ENCODE assay signal across 8 cellular contexts in genomic region chr2:10124538-10125045, GRCh38. TPM values are rescaled to one million over a fixed set of nuclear protein-coding genes. Genes with fewer than 3 reads are reported as not detected.
DNase-seq lines count a peak whose midpoint lies in the region; ATAC-seq and TF ChIP-seq lines count a peak whose summit lies in the region.

No MANE protein-coding gene starts in this region.

- H3K4me1 ChIP-seq in endodermal cell (ENCODE audit: control insufficient read depth, insufficient read depth, low read length), result peaks cover 4% of the 10 kb centered on the region

- peak overlapping the region; percentile 18 for H3K9ac ChIP-seq in endodermal cell (ENCODE audit: extremely low read depth, low read length, poor library complexity, severe bottlenecking)

- H3K27me3 ChIP-seq in endodermal cell (ENCODE audit: control insufficient read depth, insufficient read depth, low read length, poor library complexity, severe bottlenecking), result no peaks in the 10 kb centered on the region

- peaks cover 23% of the 10 kb centered on the region for H3K27me3 Mint-ChIP-seq in T-helper 17 cell
- no peaks in the 10 kb centered on the region for H3K27me3 Mint-ChIP-seq in endodermal cell (ENCODE audit: insufficient read depth)
- no peaks in the 10 kb centered on the region for H3K27me3 Mint-ChIP-seq in neural crest cell (ENCODE audit: low read depth)

- H3K27ac Mint-ChIP-seq in T-helper 17 cell (peak overlapping the region; percentile 78), endodermal cell (peak overlapping the region; percentile 26), neural crest cell (ENCODE audit: unreplicated experiment) (no peak overlapping the region)

- H3K4me3 ChIP-seq in AG09309 (ENCODE audit: control insufficient read depth, low read depth, low read length) (peak overlapping the region; percentile 31; the same call in 1 of the 2 replicates), endodermal cell (ENCODE audit: low read length) (peak overlapping the region; percentile 90)

- H3K9me3 Mint-ChIP-seq in endodermal cell, result no peaks in the 10 kb centered on the region
- H3K9me3 Mint-ChIP-seq in neural crest cell, result no peaks in the 10 kb centered on the region

- DNase-seq in AG09309 (ENCODE audit: low read depth), result no peak
- peak; percentile 57 for DNase-seq in GM10266 (ENCODE audit: extremely low spot score)
- peak; percentile 14 for DNase-seq in NCI-H2029 treated with DMSO at 0.1 percent for 48 hours (lab: John Stamatoyannopoulos, UW)
- peak in 1 of 3 donors; percentile 32 for DNase-seq in T-helper 17 cell
- DNase-seq in endodermal cell, result no peak
- peak; percentile 52 for DNase-seq in neural crest cell (ENCODE audit: low read depth, low spot score)
- DNase-seq in UCSD-AML1 (lab: John Stamatoyannopoulos, UW; ENCODE audit: unreplicated experiment), result no peak

- peaks cover 38% of the 10 kb centered on the region for H3K4me1 Mint-ChIP-seq in T-helper 17 cell
- peaks cover 19% of the 10 kb centered on the region for H3K4me1 Mint-ChIP-seq in endodermal cell
- peaks cover 71% of the 10 kb centered on the region for H3K4me1 Mint-ChIP-seq in neural crest cell

- ATAC-seq in T-helper 17 cell, result no peak
- ATAC-seq in HG02870 (IDR thresholded peaks at IDR 0.05; ENCODE audit: unreplicated experiment), result no peak

- TF ChIP-seq CTCF in AG09309 (IDR thresholded peaks at IDR 0.05; ENCODE audit: control insufficient read depth, insufficient read depth, low read depth, low read length, missing control alignments), result peak; percentile 53
- TF ChIP-seq CTCF in GM10266 (IDR thresholded peaks at IDR 0.05; ENCODE audit: control insufficient read depth, insufficient read depth, low read depth, missing control alignments), result peak; percentile 66
- peak; percentile 84 for TF ChIP-seq CTCF in endodermal cell (conservative IDR thresholded peaks at IDR 0.05)
- peak; percentile 86 for TF ChIP-seq CTCF in neural crest cell (conservative IDR thresholded peaks at IDR 0.05)

- H3K9me3 ChIP-seq in T-helper 17 cell (ENCODE audit: control insufficient read depth, low read length, poor library complexity, severe bottlenecking) (no peaks in the 10 kb centered on the region), endodermal cell (ENCODE audit: control insufficient read depth, low read length) (no peaks in the 10 kb centered on the region)

- H3K4me3 Mint-ChIP-seq in T-helper 17 cell (no peak overlapping the region), endodermal cell (peak overlapping the region; percentile 90), neural crest cell (peak overlapping the region; percentile 97)

- 27 to 46% methylated on average over 2 to 5 of the region's 5 CpGs for WGBS in endodermal cell (ENCODE audit: insufficient coverage in 1 of 2, insufficient read length in 1 of 2), 2 experiments

- H3K27ac ChIP-seq in endodermal cell (ENCODE audit: low read depth, low read length), result no peak overlapping the region

- peaks cover 53% of the 10 kb centered on the region for H3K36me3 ChIP-seq in endodermal cell (ENCODE audit: control insufficient read depth, insufficient read depth, low read length)

- H3K36me3 Mint-ChIP-seq in T-helper 17 cell (ENCODE audit: low read depth) (peaks cover 2% of the 10 kb centered on the region), endodermal cell (ENCODE audit: low read depth) (peaks cover 53% of the 10 kb centered on the region), neural crest cell (ENCODE audit: low read depth) (peaks cover 32% of the 10 kb centered on the region)

RNA-seq across cellular contexts. Expression of gene RRM2, which starts 2.1 kb away (rescaled TPM):
- total RNA-seq in T-helper 17 cell, result 1 to 10 TPM in 1 of 2 donors, under 1 TPM in 1; 0.32 to 1.7 TPM
- 100 to 1,000 TPM; 142 to 157 TPM for total RNA-seq in endodermal cell
- polyA plus RNA-seq in endodermal cell (2013, experiment 1 of 2), result 152 TPM
- 130 TPM for polyA plus RNA-seq in endodermal cell (2013, experiment 2 of 2)
- 203 and 210 TPM in 2 replicates for total RNA-seq in neural crest cell

RNA-seq across cellular contexts. Expression of gene CYS1, which starts 44.4 kb away (rescaled TPM):
- total RNA-seq in T-helper 17 cell, result not detected
- total RNA-seq in endodermal cell, result under 1 TPM; 0.29 to 0.44 TPM
- polyA plus RNA-seq in endodermal cell (2013, experiment 1 of 2), result 0.14 TPM
- polyA plus RNA-seq in endodermal cell (2013, experiment 2 of 2), result 0.50 TPM
- not detected in 2 replicates for total RNA-seq in neural crest cell

Comparison
In these comparisons a context has a peak if more than half of its experiments do, and no peak if none do; other contexts are left out.
1. DNase-seq: peak in GM10266 (single experiment), NCI-H2029 treated with DMSO at 0.1 percent for 48 hours (single experiment) and neural crest cell (single experiment); none in AG09309 (single experiment), endodermal cell (single experiment) and UCSD-AML1 (single experiment).
2. RNA of gene RRM2, which starts 2.1 kb away (total RNA-seq): 203 to 210 TPM in neural crest cell and 142 to 157 TPM in endodermal cell; 0.32 to 1.7 TPM in T-helper 17 cell; every median in the first group is over 10 times any median in the second.
3. Peak in every context shown above with its lines, with median percentiles within 50 percentile points of each other: CTCF ChIP-seq.